Comparison of ENCODE assay signal across 17 cellular contexts in the genomic region with DNA sequence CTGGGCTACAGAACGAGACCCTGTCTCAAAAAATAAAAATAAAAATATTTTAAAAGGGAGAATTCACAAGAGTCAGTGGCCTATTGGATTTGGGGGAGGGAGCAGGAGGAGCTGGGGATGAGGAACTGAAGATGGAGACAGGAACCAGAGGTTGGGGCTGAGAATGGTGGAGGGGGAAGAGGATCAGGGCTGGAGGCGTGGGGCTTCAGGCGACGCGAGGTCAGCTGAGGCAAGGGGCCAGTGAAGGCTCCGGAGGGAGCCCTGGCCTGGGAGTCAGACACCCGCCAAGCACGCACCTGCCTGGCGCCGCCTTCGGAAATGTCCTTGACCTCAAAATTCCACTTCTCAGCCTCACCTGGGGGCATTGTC. TPM values are rescaled to one million over a fixed set of nuclear protein-coding genes. Genes with fewer than 3 reads are reported as not detected.
DNase-seq lines count a peak whose midpoint lies in the region; ATAC-seq and TF ChIP-seq lines count a peak whose summit lies in the region.
"Had no signal": no experiment of that assay in that cellular context is flagged by ENCODE, and none has a peak within 500 bp of the region (broad histone marks: within the 10 kb centered on the region; RNA-seq: fewer than 3 reads in every experiment).

No MANE protein-coding gene starts in this region.

- no peak overlapping the region for H3K4ac ChIP-seq in neuronal stem cell (ENCODE audit: low read length)

- H2AFZ ChIP-seq in neuronal stem cell (ENCODE audit: low read length), result no peak overlapping the region

- WGBS in neuronal stem cell (ENCODE audit: extremely low coverage in 2 of 2, insufficient read length in 2 of 2, insufficient replicate concordance in 1 of 2), 2 donors, result no CpG with 5 or more reads among the region's 11 CpGs

- no peak overlapping the region for H2BK12ac ChIP-seq in neuronal stem cell (ENCODE audit: low read length)

- H3K4me2 ChIP-seq in neuronal stem cell (ENCODE audit: insufficient read depth, low read length, poor library complexity, severe bottlenecking), result no peak overlapping the region

- no peak for TF ChIP-seq CTCF in left lung (IDR thresholded peaks at IDR 0.05)

- peak overlapping the region; percentile 73; the same call in 1 of the 2 replicates for H3K9ac ChIP-seq in ES-I3 (ENCODE audit: low read depth, low read length)
- H3K9ac ChIP-seq in NT2/D1 (ENCODE audit: insufficient read length, low read depth), result no peak overlapping the region
- no peak overlapping the region for H3K9ac ChIP-seq in neuronal stem cell (ENCODE audit: low read depth, low read length, poor library complexity)

- H3K9me3 ChIP-seq in ES-I3 (ENCODE audit: control insufficient read depth, insufficient read depth, low read length) (no peaks in the 10 kb centered on the region), NT2/D1 (ENCODE audit: insufficient read depth, low read length) (no peaks in the 10 kb centered on the region), neuronal stem cell (replicated peaks in 1 of 2; ENCODE audit: control insufficient read depth in 2 of 2, insufficient read depth in 1 of 2, low read depth in 1 of 2, low read length in 2 of 2) (peaks cover 6 to 10% of the 10 kb centered on the region in 2 donors), left lung (no peaks in the 10 kb centered on the region)
- H3K9me3 ChIP-seq: uterus had no signal

- intact Hi-C loops in left lung (cut with DNase I), result no loop called here

- H3K27ac ChIP-seq in neuronal stem cell (replicated peaks; ENCODE audit: low read length), result no peak overlapping the region
- H3K27ac ChIP-seq in left lung, result no peak overlapping the region
- H3K27ac ChIP-seq: ovary, uterus had no signal

- no peak overlapping the region for H2BK15ac ChIP-seq in neuronal stem cell (ENCODE audit: low read length)

- ATAC-seq in left lung (no peak), HG02763 (IDR thresholded peaks at IDR 0.05; ENCODE audit: unreplicated experiment) (no peak)

- H3K4me3 ChIP-seq in NT2/D1 (ENCODE audit: insufficient read length, low read depth), result peak overlapping the region; percentile 47
- peak overlapping the region; percentile 40 for H3K4me3 ChIP-seq in iPS-11a (ENCODE audit: low read depth, low read length)
- no peak overlapping the region for H3K4me3 ChIP-seq in neuronal stem cell (ENCODE audit: low read length in 2 of 2)
- H3K4me3 ChIP-seq in left lung, result no peak overlapping the region
- H3K4me3 ChIP-seq: ovary had no signal

- H3K23ac ChIP-seq in neuronal stem cell (ENCODE audit: low read depth, low read length, poor library complexity), result peak overlapping the region; percentile 93

- no peak overlapping the region for H4K8ac ChIP-seq in neuronal stem cell (ENCODE audit: low read depth, low read length)

- DNase-seq in NT2/D1 (ENCODE audit: low read depth, low spot score) (no peak), neuronal stem cell (ENCODE audit: low spot score) (no peak), NCI-H1092 treated with DMSO at 0.1 percent for 48 hours (lab: John Stamatoyannopoulos, UW) (no peak), left lung (no peak), NCI-H1092 (lab: John Stamatoyannopoulos, UW) (no peak)
- DNase-seq: activated CD4-positive, alpha-beta memory T cell treated with anti-CD3 and anti-CD28 coated beads, Interleukin-2, amount 10 ng/mL, durations not matched to agents 7 days and 5 days; activated gamma-delta T cell treated with Interleukin-2 at 50 U/mL for 16 hours; amniotic stem cell; NCI-H187 treated with DMSO at 0.1 percent for 48 hours; ovary; stimulated activated CD4-positive, alpha-beta T cell treated with anti-CD3 and anti-CD28 coated beads, Interleukin-1b, Interleukin-23, amount 100 ng/mL, for 48 hours; uterus had no signal

- no peak overlapping the region for H2BK5ac ChIP-seq in neuronal stem cell (ENCODE audit: low read length)

- no peak overlapping the region for H4K91ac ChIP-seq in neuronal stem cell (ENCODE audit: low read depth, low read length, poor library complexity)

- H3K36me3 ChIP-seq in ES-I3 (ENCODE audit: insufficient read depth, low read length) (no peaks in the 10 kb centered on the region), NT2/D1 (ENCODE audit: insufficient read depth, insufficient read length, low read length) (no peaks in the 10 kb centered on the region), neuronal stem cell (replicated peaks in 1 of 2; ENCODE audit: control insufficient read depth in 2 of 2, insufficient read depth in 2 of 2, low read length in 2 of 2) (no peaks in the 10 kb centered on the region), left lung (no peaks in the 10 kb centered on the region)
- H3K36me3 ChIP-seq: ovary, uterus had no signal

- no peaks in the 10 kb centered on the region for H3K4me1 ChIP-seq in ES-I3 (ENCODE audit: insufficient read depth, low read length)
- peaks cover 3% of the 10 kb centered on the region for H3K4me1 ChIP-seq in NT2/D1 (ENCODE audit: insufficient read depth, insufficient read length)
- peaks cover 0 to 2% of the 10 kb centered on the region in 2 donors for H3K4me1 ChIP-seq in neuronal stem cell (ENCODE audit: control insufficient read depth in 2 of 2, insufficient read depth in 1 of 2, low read depth in 1 of 2, low read length in 2 of 2)
- H3K4me1 ChIP-seq in left lung, result no peaks in the 10 kb centered on the region

- no peak overlapping the region for H3K18ac ChIP-seq in neuronal stem cell (ENCODE audit: low read length)

- peaks cover 44% of the 10 kb centered on the region for H3K27me3 ChIP-seq in NT2/D1 (ENCODE audit: insufficient read depth, insufficient read length)
- H3K27me3 ChIP-seq in neuronal stem cell (ENCODE audit: control insufficient read depth in 3 of 3, insufficient read depth in 3 of 3, low read depth in 1 of 3, low read length in 3 of 3), result peaks cover 8 to 60% (median 38%) of the 10 kb centered on the region in 3 experiments
- H3K27me3 ChIP-seq in left lung, result peaks cover 27 to 53% of the 10 kb centered on the region in 2 donors
- H3K27me3 ChIP-seq: ovary, uterus had no signal

- H2BK120ac ChIP-seq in neuronal stem cell (ENCODE audit: low read depth, low read length), result no peak overlapping the region

- H2AK5ac ChIP-seq in neuronal stem cell (ENCODE audit: low read depth, low read length), result no peak overlapping the region

- no peak overlapping the region for H3K14ac ChIP-seq in neuronal stem cell (ENCODE audit: low read length)

- H3K79me1 ChIP-seq in neuronal stem cell (ENCODE audit: low read depth, low read length), result peaks cover 2% of the 10 kb centered on the region

RNA-seq across cellular contexts. Expression of gene CLEC2L, which starts 0.7 kb away (rescaled TPM):
- polyA plus RNA-seq in neuronal stem cell (2013, experiment 1 of 2), result 1.5 TPM
- 1.6 TPM for polyA plus RNA-seq in neuronal stem cell (2013, experiment 2 of 2)
- under 1 TPM in 1 of 2 donors, not detected in 1; 0.23 TPM for total RNA-seq in left lung
- total RNA-seq: activated CD4-positive, alpha-beta memory T cell treated with anti-CD3 and anti-CD28 coated beads, Interleukin-2, amount 10 ng/mL, durations not matched to agents 7 days and 5 days; lung microvascular endothelial cell had no signal
- polyA plus RNA-seq: CD14-positive monocyte had no signal

RNA-seq across cellular contexts. Expression of gene KLRG2, which starts 39.3 kb away (rescaled TPM):
- 0.49 TPM for polyA plus RNA-seq in neuronal stem cell (2013, experiment 1 of 2)
- 0.58 TPM for polyA plus RNA-seq in neuronal stem cell (2013, experiment 2 of 2)
- total RNA-seq in left lung, result 1 to 10 TPM in 1 of 2 donors, under 1 TPM in 1; 0.99 to 3.3 TPM
- total RNA-seq: activated CD4-positive, alpha-beta memory T cell treated with anti-CD3 and anti-CD28 coated beads, Interleukin-2, amount 10 ng/mL, durations not matched to agents 7 days and 5 days; lung microvascular endothelial cell; ovary had no signal
- polyA plus RNA-seq: CD14-positive monocyte had no signal

Comparison
In these comparisons a context has a peak if more than half of its experiments do, and no peak if none do; other contexts are left out.
1. H3K4me3 ChIP-seq: peak in NT2/D1 (single experiment) and iPS-11a (single experiment); none in neuronal stem cell (0 of 2) and left lung (0 of 2).